ENCODE assay signal across 1 cellular context in the genomic region with DNA sequence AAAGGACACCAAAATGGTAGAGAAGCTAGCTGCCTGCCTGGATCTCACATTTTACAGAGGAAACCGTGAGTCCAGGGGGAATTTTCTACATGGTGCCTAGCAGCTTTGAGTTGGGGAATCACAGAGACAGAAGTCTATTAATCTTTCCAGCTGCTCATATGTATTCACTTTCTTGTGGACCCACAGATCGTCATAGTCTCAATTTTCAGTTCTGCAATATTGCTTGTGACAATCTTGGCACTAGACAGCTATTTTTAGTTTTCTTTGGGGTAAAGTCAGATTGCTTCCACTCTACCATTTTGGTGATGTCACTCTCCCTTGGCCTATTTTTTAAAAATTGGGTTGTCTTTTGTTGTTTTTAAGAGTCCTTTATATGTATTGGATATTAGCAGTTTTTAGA.
TF ChIP-seq lines count a peak whose summit lies in the region.

No MANE protein-coding gene starts in this region.

TF ChIP-seq in GM12878, 131 proteins besides CTCF, POLR2A, EP300 and RAD21 (continued from another document):
- TF ChIP-seq, protein P1, sequence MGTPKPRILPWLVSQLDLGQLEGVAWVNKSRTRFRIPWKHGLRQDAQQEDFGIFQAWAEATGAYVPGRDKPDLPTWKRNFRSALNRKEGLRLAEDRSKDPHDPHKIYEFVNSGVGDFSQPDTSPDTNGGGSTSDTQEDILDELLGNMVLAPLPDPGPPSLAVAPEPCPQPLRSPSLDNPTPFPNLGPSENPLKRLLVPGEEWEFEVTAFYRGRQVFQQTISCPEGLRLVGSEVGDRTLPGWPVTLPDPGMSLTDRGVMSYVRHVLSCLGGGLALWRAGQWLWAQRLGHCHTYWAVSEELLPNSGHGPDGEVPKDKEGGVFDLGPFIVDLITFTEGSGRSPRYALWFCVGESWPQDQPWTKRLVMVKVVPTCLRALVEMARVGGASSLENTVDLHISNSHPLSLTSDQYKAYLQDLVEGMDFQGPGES (IDR thresholded peaks at IDR 0.05), result no peak
- TF ChIP-seq CREM (IDR thresholded peaks at IDR 0.05; ENCODE audit: low read depth), result peak; percentile 69; the same call in 1 of the 2 replicates
- peak; percentile 40; the same call in 1 of the 2 replicates for TF ChIP-seq NFIC (IDR thresholded peaks at IDR 0.05; ENCODE audit: low read depth, low read length)
- TF ChIP-seq, protein P2, sequence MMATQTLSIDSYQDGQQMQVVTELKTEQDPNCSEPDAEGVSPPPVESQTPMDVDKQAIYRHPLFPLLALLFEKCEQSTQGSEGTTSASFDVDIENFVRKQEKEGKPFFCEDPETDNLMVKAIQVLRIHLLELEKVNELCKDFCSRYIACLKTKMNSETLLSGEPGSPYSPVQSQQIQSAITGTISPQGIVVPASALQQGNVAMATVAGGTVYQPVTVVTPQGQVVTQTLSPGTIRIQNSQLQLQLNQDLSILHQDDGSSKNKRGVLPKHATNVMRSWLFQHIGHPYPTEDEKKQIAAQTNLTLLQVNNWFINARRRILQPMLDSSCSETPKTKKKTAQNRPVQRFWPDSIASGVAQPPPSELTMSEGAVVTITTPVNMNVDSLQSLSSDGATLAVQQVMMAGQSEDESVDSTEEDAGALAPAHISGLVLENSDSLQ (IDR thresholded peaks at IDR 0.05), result peak; percentile 76
- TF ChIP-seq, protein P3, sequence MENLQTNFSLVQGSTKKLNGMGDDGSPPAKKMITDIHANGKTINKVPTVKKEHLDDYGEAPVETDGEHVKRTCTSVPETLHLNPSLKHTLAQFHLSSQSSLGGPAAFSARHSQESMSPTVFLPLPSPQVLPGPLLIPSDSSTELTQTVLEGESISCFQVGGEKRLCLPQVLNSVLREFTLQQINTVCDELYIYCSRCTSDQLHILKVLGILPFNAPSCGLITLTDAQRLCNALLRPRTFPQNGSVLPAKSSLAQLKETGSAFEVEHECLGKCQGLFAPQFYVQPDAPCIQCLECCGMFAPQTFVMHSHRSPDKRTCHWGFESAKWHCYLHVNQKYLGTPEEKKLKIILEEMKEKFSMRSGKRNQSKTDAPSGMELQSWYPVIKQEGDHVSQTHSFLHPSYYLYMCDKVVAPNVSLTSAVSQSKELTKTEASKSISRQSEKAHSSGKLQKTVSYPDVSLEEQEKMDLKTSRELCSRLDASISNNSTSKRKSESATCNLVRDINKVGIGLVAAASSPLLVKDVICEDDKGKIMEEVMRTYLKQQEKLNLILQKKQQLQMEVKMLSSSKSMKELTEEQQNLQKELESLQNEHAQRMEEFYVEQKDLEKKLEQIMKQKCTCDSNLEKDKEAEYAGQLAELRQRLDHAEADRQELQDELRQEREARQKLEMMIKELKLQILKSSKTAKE (IDR thresholded peaks at IDR 0.05; ENCODE audit: low read depth, poor library complexity, severe bottlenecking), result peak; percentile 79
- TF ChIP-seq RUNX3 (IDR thresholded peaks at IDR 0.05; ENCODE audit: low read length), result peak; percentile 36; the same call in 1 of the 2 replicates
- TF ChIP-seq ATF7 (IDR thresholded peaks at IDR 0.05; ENCODE audit: low read depth), result peak; percentile 96
- TF ChIP-seq JUNB (IDR thresholded peaks at IDR 0.05), result peak; percentile 25; the same call in 1 of the 2 replicates
- TF ChIP-seq, protein P4, sequence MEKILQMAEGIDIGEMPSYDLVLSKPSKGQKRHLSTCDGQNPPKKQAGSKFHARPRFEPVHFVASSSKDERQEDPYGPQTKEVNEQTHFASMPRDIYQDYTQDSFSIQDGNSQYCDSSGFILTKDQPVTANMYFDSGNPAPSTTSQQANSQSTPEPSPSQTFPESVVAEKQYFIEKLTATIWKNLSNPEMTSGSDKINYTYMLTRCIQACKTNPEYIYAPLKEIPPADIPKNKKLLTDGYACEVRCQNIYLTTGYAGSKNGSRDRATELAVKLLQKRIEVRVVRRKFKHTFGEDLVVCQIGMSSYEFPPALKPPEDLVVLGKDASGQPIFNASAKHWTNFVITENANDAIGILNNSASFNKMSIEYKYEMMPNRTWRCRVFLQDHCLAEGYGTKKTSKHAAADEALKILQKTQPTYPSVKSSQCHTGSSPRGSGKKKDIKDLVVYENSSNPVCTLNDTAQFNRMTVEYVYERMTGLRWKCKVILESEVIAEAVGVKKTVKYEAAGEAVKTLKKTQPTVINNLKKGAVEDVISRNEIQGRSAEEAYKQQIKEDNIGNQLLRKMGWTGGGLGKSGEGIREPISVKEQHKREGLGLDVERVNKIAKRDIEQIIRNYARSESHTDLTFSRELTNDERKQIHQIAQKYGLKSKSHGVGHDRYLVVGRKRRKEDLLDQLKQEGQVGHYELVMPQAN (conservative IDR thresholded peaks at IDR 0.05), result no peak
- no peak for TF ChIP-seq RFX5 (IDR thresholded peaks at IDR 0.05; ENCODE audit: low read depth, low read length)
- TF ChIP-seq STAT3 (IDR thresholded peaks at IDR 0.05; ENCODE audit: low read depth, low read length), result 0 out of 2 replicates have a peak, but pooled peaks have one; percentile 62
- TF ChIP-seq POU2F2 (IDR thresholded peaks at IDR 0.05; ENCODE audit: borderline replicate concordance, low read depth, low read length), result no peak
- TF ChIP-seq, protein P5, sequence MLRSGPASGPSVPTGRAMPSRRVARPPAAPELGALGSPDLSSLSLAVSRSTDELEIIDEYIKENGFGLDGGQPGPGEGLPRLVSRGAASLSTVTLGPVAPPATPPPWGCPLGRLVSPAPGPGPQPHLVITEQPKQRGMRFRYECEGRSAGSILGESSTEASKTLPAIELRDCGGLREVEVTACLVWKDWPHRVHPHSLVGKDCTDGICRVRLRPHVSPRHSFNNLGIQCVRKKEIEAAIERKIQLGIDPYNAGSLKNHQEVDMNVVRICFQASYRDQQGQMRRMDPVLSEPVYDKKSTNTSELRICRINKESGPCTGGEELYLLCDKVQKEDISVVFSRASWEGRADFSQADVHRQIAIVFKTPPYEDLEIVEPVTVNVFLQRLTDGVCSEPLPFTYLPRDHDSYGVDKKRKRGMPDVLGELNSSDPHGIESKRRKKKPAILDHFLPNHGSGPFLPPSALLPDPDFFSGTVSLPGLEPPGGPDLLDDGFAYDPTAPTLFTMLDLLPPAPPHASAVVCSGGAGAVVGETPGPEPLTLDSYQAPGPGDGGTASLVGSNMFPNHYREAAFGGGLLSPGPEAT (IDR thresholded peaks at IDR 0.05; ENCODE audit: low read depth), result peak; percentile 69; the same call in 1 of the 2 replicates
- 0 out of 2 replicates have a peak, but pooled peaks have one; percentile 45 for TF ChIP-seq NBN (IDR thresholded peaks at IDR 0.05)
- TF ChIP-seq SPI1 (IDR thresholded peaks at IDR 0.05; ENCODE audit: borderline replicate concordance, insufficient read depth, low read depth, low read length), result peak; percentile 91
- TF ChIP-seq PML (IDR thresholded peaks at IDR 0.05; ENCODE audit: low read length), result no peak
- TF ChIP-seq WRNIP1 (IDR thresholded peaks at IDR 0.05; ENCODE audit: borderline replicate concordance, low read depth, low read length), result no peak
- TF ChIP-seq, protein P6, sequence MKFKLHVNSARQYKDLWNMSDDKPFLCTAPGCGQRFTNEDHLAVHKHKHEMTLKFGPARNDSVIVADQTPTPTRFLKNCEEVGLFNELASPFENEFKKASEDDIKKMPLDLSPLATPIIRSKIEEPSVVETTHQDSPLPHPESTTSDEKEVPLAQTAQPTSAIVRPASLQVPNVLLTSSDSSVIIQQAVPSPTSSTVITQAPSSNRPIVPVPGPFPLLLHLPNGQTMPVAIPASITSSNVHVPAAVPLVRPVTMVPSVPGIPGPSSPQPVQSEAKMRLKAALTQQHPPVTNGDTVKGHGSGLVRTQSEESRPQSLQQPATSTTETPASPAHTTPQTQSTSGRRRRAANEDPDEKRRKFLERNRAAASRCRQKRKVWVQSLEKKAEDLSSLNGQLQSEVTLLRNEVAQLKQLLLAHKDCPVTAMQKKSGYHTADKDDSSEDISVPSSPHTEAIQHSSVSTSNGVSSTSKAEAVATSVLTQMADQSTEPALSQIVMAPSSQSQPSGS (IDR thresholded peaks at IDR 0.05; ENCODE audit: low read length), result peak; percentile 59
- TF ChIP-seq YBX1 (IDR thresholded peaks at IDR 0.05), result no peak
- no peak for TF ChIP-seq HCFC1 (IDR thresholded peaks at IDR 0.05; ENCODE audit: low read length)
- 0 out of 2 replicates have a peak, but pooled peaks have one; percentile 25 for TF ChIP-seq EED (IDR thresholded peaks at IDR 0.05; ENCODE audit: low read depth)
- TF ChIP-seq TCF7 (IDR thresholded peaks at IDR 0.05; ENCODE audit: borderline replicate concordance), result peak; percentile 35; the same call in 1 of the 2 replicates
- TF ChIP-seq BHLHE40 (IDR thresholded peaks at IDR 0.05; ENCODE audit: borderline replicate concordance in 1 of 2, low read depth in 2 of 2, low read length in 1 of 2), result peak; percentile 56 to 66; a peak in 2 of 4 replicates
- peak; percentile 83 for TF ChIP-seq MEF2A (IDR thresholded peaks at IDR 0.05; ENCODE audit: insufficient read depth, low read depth, low read length)
- 0 out of 2 replicates have a peak, but pooled peaks have one; percentile 22 for TF ChIP-seq TCF12 (IDR thresholded peaks at IDR 0.05; ENCODE audit: low read depth, low read length)
- peak; percentile 47; the same call in 1 of the 2 replicates for TF ChIP-seq BCL11A (IDR thresholded peaks at IDR 0.05; ENCODE audit: low read depth, low read length)
- TF ChIP-seq CREB1 (IDR thresholded peaks at IDR 0.05; ENCODE audit: low read depth), result peak; percentile 44; the same call in 1 of the 2 replicates
- TF ChIP-seq FOXM1 (IDR thresholded peaks at IDR 0.05; ENCODE audit: low read depth, low read length), result 0 out of 2 replicates have a peak, but pooled peaks have one; percentile 18
- TF ChIP-seq IRF4 (IDR thresholded peaks at IDR 0.05; ENCODE audit: low read depth, low read length), result peak; percentile 47; the same call in 1 of the 2 replicates
